Comparison of ENCODE assay signal across 18 cellular contexts in genomic region chr2:36172828-36173227, GRCh38.
"Had no signal": no experiment of that assay in that cellular context is flagged by ENCODE, and none has a peak within 500 bp of the region (broad histone marks: within the 10 kb centered on the region; RNA-seq: fewer than 3 reads in every experiment).

No MANE protein-coding gene starts in this region.

- DNase-seq: activated B cell treated with CpG ODN at 0.5 μM for 24 hours; activated CD4-positive, alpha-beta memory T cell treated with anti-CD3 and anti-CD28 coated beads, Interleukin-2, amount 10 ng/mL, durations not matched to agents 7 days and 5 days; activated CD4-positive, alpha-beta T cell treated with anti-CD3 and anti-CD28 coated beads for 4 hours; activated CD8-positive, alpha-beta memory T cell treated with anti-CD3 and anti-CD28 coated beads, Interleukin-2, amount 10 ng/mL, durations not matched to agents 7 days and 5 days; activated naive CD4-positive, alpha-beta T cell; activated naive CD8-positive, alpha-beta T cell treated with anti-CD3 and anti-CD28 coated beads, Interleukin-2, amount 10 ng/mL, durations not matched to agents 7 days and 5 days; colonic mucosa; gastrocnemius medialis; head of caudate nucleus; left ventricle myocardium superior; mucosa of descending colon; naive thymus-derived CD4-positive, alpha-beta T cell; sigmoid colon; stimulated activated CD4-positive, alpha-beta T cell treated with anti-CD3 and anti-CD28 coated beads, Interleukin-4, amount 100 ng/mL, for 4 hours had no signal

- H3K36me3 Mint-ChIP-seq: activated CD8-positive, alpha-beta memory T cell treated with anti-CD3 and anti-CD28 coated beads, Interleukin-2, amount 10 ng/mL, durations not matched to agents 7 days and 5 days; activated naive CD8-positive, alpha-beta T cell treated with anti-CD3 and anti-CD28 coated beads, Interleukin-2, amount 10 ng/mL, durations not matched to agents 7 days and 5 days; naive thymus-derived CD4-positive, alpha-beta T cell; stimulated activated memory B cell treated with anti-CD40 and anti-IgM and Interleukin-4, amounts not matched to agents 10 μg/mL and 1 μg/mL and 100 μg/mL, for 72 hours had no signal

- H3K4me3 Mint-ChIP-seq: activated B cell treated with CpG ODN at 0.5 μM for 24 hours; activated CD4-positive, alpha-beta memory T cell treated with anti-CD3 and anti-CD28 coated beads, Interleukin-2, amount 10 ng/mL, durations not matched to agents 7 days and 5 days; activated CD8-positive, alpha-beta memory T cell treated with anti-CD3 and anti-CD28 coated beads, Interleukin-2, amount 10 ng/mL, durations not matched to agents 7 days and 5 days; activated naive CD8-positive, alpha-beta T cell treated with anti-CD3 and anti-CD28 coated beads, Interleukin-2, amount 10 ng/mL, durations not matched to agents 7 days and 5 days; activated T-helper 17 cell treated with anti-CD3 and anti-CD28 coated beads, Interleukin-2, amount 50 U/mL, for 72 hours; central memory CD8-positive, alpha-beta T cell; naive thymus-derived CD4-positive, alpha-beta T cell; stimulated activated memory B cell treated with anti-CD40 and anti-IgM and Interleukin-4, amounts not matched to agents 10 μg/mL and 1 μg/mL and 100 μg/mL, for 72 hours; T-helper 2 cell treated with Interferon-gamma antibody and Interleukin-4, amounts not matched to agents 5 μg/mL and 100 μg/mL, for 36 hours had no signal

- ATAC-seq: activated CD8-positive, alpha-beta memory T cell treated with anti-CD3 and anti-CD28 coated beads, Interleukin-2, amount 10 ng/mL, durations not matched to agents 7 days and 5 days; activated T-helper 17 cell treated with anti-CD3 and anti-CD28 coated beads, Interleukin-2, amount 50 U/mL, for 72 hours; gastrocnemius medialis; left ventricle myocardium superior; mucosa of descending colon; naive thymus-derived CD4-positive, alpha-beta T cell; stimulated activated memory B cell treated with anti-CD40 and anti-IgM and Interleukin-4, amounts not matched to agents 10 μg/mL and 1 μg/mL and 100 μg/mL, for 72 hours had no signal

- H3K27me3 Mint-ChIP-seq: activated CD8-positive, alpha-beta memory T cell treated with anti-CD3 and anti-CD28 coated beads, Interleukin-2, amount 10 ng/mL, durations not matched to agents 7 days and 5 days; central memory CD8-positive, alpha-beta T cell; stimulated activated memory B cell treated with anti-CD40 and anti-IgM and Interleukin-4, amounts not matched to agents 10 μg/mL and 1 μg/mL and 100 μg/mL, for 72 hours had no signal

- H3K4me3 ChIP-seq: colonic mucosa, gastrocnemius medialis, mucosa of descending colon, sigmoid colon had no signal

- H3K4me1 Mint-ChIP-seq: activated B cell treated with CpG ODN at 0.5 μM for 24 hours; activated CD4-positive, alpha-beta memory T cell treated with anti-CD3 and anti-CD28 coated beads, Interleukin-2, amount 10 ng/mL, durations not matched to agents 7 days and 5 days; activated CD8-positive, alpha-beta memory T cell treated with anti-CD3 and anti-CD28 coated beads, Interleukin-2, amount 10 ng/mL, durations not matched to agents 7 days and 5 days; activated naive CD8-positive, alpha-beta T cell treated with anti-CD3 and anti-CD28 coated beads, Interleukin-2, amount 10 ng/mL, durations not matched to agents 7 days and 5 days; activated T-helper 17 cell treated with anti-CD3 and anti-CD28 coated beads, Interleukin-2, amount 50 U/mL, for 72 hours; central memory CD8-positive, alpha-beta T cell; naive thymus-derived CD4-positive, alpha-beta T cell; stimulated activated memory B cell treated with anti-CD40 and anti-IgM and Interleukin-4, amounts not matched to agents 10 μg/mL and 1 μg/mL and 100 μg/mL, for 72 hours had no signal

- H3K27ac Mint-ChIP-seq: activated B cell treated with CpG ODN at 0.5 μM for 24 hours; activated CD4-positive, alpha-beta memory T cell treated with anti-CD3 and anti-CD28 coated beads, Interleukin-2, amount 10 ng/mL, durations not matched to agents 7 days and 5 days; activated CD8-positive, alpha-beta memory T cell treated with anti-CD3 and anti-CD28 coated beads, Interleukin-2, amount 10 ng/mL, durations not matched to agents 7 days and 5 days; activated naive CD8-positive, alpha-beta T cell treated with anti-CD3 and anti-CD28 coated beads, Interleukin-2, amount 10 ng/mL, durations not matched to agents 7 days and 5 days; activated T-helper 17 cell treated with anti-CD3 and anti-CD28 coated beads, Interleukin-2, amount 50 U/mL, for 72 hours; naive thymus-derived CD4-positive, alpha-beta T cell; stimulated activated memory B cell treated with anti-CD40 and anti-IgM and Interleukin-4, amounts not matched to agents 10 μg/mL and 1 μg/mL and 100 μg/mL, for 72 hours; T-helper 2 cell treated with Interferon-gamma antibody and Interleukin-4, amounts not matched to agents 5 μg/mL and 100 μg/mL, for 36 hours had no signal

- H3K9me3 Mint-ChIP-seq: activated B cell treated with CpG ODN at 0.5 μM for 24 hours; activated CD4-positive, alpha-beta memory T cell treated with anti-CD3 and anti-CD28 coated beads, Interleukin-2, amount 10 ng/mL, durations not matched to agents 7 days and 5 days; activated naive CD8-positive, alpha-beta T cell treated with anti-CD3 and anti-CD28 coated beads, Interleukin-2, amount 10 ng/mL, durations not matched to agents 7 days and 5 days; activated T-helper 17 cell treated with anti-CD3 and anti-CD28 coated beads, Interleukin-2, amount 50 U/mL, for 72 hours; central memory CD8-positive, alpha-beta T cell; stimulated activated memory B cell treated with anti-CD40 and anti-IgM and Interleukin-4, amounts not matched to agents 10 μg/mL and 1 μg/mL and 100 μg/mL, for 72 hours; T-helper 2 cell treated with Interferon-gamma antibody and Interleukin-4, amounts not matched to agents 5 μg/mL and 100 μg/mL, for 36 hours had no signal
